9 cellular contexts compared by ENCODE assay signal in the genomic region with DNA sequence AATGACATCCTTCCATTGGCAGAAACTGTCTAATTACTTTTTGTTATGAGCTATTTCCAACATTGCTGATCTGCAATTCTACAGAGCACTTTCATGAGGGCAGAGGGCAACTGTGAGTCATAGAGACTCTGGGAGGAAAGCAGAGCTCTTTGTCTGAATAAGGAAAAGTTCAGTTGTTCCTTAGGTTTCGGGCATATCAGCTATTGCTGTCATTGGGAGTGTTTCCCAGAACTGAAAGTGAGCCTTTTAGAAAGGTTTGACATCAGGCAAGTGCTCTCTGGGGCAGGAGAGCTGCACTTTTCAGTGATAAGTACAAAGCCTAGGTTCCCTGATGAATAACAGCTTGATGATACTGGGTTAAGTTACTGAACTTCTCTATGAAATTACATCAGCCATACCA.
DNase-seq lines count a peak whose midpoint lies in the region; ATAC-seq and TF ChIP-seq lines count a peak whose summit lies in the region.
"Had no signal": no experiment of that assay in that cellular context is flagged by ENCODE, and none has a peak within 500 bp of the region (broad histone marks: within the 10 kb centered on the region; RNA-seq: fewer than 3 reads in every experiment).

No MANE protein-coding gene starts in this region.

- no peak for TF ChIP-seq EP300 in suprapubic skin (IDR thresholded peaks at IDR 0.05)

- TF ChIP-seq POLR2A in suprapubic skin (IDR thresholded peaks at IDR 0.05): no peak

- H3K9ac ChIP-seq in colonic mucosa (ENCODE audit: low read depth in 2 of 2, low read length in 2 of 2): no peak overlapping the region

- peak overlapping the region; percentile 87 for H3K27ac ChIP-seq in colonic mucosa
- peak overlapping the region; percentile 71 to 89 for H3K27ac ChIP-seq in left lung
- peak overlapping the region; percentile 12 for H3K27ac ChIP-seq in suprapubic skin

- peaks cover 2% of the 10 kb centered on the region for H3K9me3 Mint-ChIP-seq in activated CD4-positive, alpha-beta T cell treated with anti-CD3 and anti-CD28 coated beads, Interleukin-2, amount 10 ng/mL, durations not matched to agents 7 days and 5 days
- H3K9me3 Mint-ChIP-seq: stimulated activated naive CD8-positive, alpha-beta T cell treated with anti-CD3 and anti-CD28 coated beads, Interleukin-15, Interleukin-2, amounts not matched to agents 100 ng/mL and 50 ng/mL, for 24 hours had no signal

- no peak for TF ChIP-seq CTCF in colonic mucosa (IDR thresholded peaks at IDR 0.05)
- no peak for TF ChIP-seq CTCF in left lung (IDR thresholded peaks at IDR 0.05)
- TF ChIP-seq CTCF in suprapubic skin (IDR thresholded peaks at IDR 0.05): no peak

- no peak overlapping the region for H3K4me3 ChIP-seq in colonic mucosa
- H3K4me3 ChIP-seq in left lung: no peak overlapping the region
- H3K4me3 ChIP-seq in suprapubic skin: no peak overlapping the region

- DNase-seq in HT1080 (ENCODE audit: low read depth) (peak; percentile 85), colonic mucosa (peak; percentile 77), left lung (peak in 1 of 2 donors; percentile 46), suprapubic skin (ENCODE audit: low spot score in 2 of 2) (no peak), NCI-H1694 (lab: John Stamatoyannopoulos, UW) (no peak), NCI-H345 treated with DMSO at 0.1 percent for 48 hours (lab: John Stamatoyannopoulos, UW; ENCODE audit: unreplicated experiment) (no peak)
- no peak for DNase-seq in activated CD4-positive, alpha-beta T cell treated with anti-CD3 and anti-CD28 coated beads, Interleukin-2, amount 10 ng/mL, durations not matched to agents 7 days and 5 days

- ATAC-seq in left lung (peak; percentile 89), HG02973 (IDR thresholded peaks at IDR 0.05; ENCODE audit: unreplicated experiment) (no peak)

- no peaks in the 10 kb centered on the region for H3K27me3 Mint-ChIP-seq in activated CD4-positive, alpha-beta T cell treated with anti-CD3 and anti-CD28 coated beads, Interleukin-2, amount 10 ng/mL, durations not matched to agents 7 days and 5 days
- H3K27me3 Mint-ChIP-seq: stimulated activated naive CD8-positive, alpha-beta T cell treated with anti-CD3 and anti-CD28 coated beads, Interleukin-15, Interleukin-2, amounts not matched to agents 100 ng/mL and 50 ng/mL, for 24 hours had no signal

- H3K36me3 ChIP-seq in colonic mucosa (no peaks in the 10 kb centered on the region), left lung (no peaks in the 10 kb centered on the region), suprapubic skin (no peaks in the 10 kb centered on the region)

- H3K9me3 ChIP-seq in colonic mucosa: no peaks in the 10 kb centered on the region
- no peaks in the 10 kb centered on the region for H3K9me3 ChIP-seq in left lung
- no peaks in the 10 kb centered on the region for H3K9me3 ChIP-seq in suprapubic skin

- H3K4me1 ChIP-seq in colonic mucosa (peaks cover 10% of the 10 kb centered on the region), left lung (peaks cover 4 to 17% of the 10 kb centered on the region in 2 donors), suprapubic skin (peaks cover 20% of the 10 kb centered on the region)

- intact Hi-C loops in colonic mucosa (cut with DNase I): no loop called here
- intact Hi-C loops in left lung (cut with DNase I): no loop called here

- H3K36me3 Mint-ChIP-seq in activated CD4-positive, alpha-beta T cell treated with anti-CD3 and anti-CD28 coated beads, Interleukin-2, amount 10 ng/mL, durations not matched to agents 7 days and 5 days (ENCODE audit: low read depth): no peaks in the 10 kb centered on the region

- H3K27ac Mint-ChIP-seq in activated CD4-positive, alpha-beta T cell treated with anti-CD3 and anti-CD28 coated beads, Interleukin-2, amount 10 ng/mL, durations not matched to agents 7 days and 5 days: no peak overlapping the region
- H3K27ac Mint-ChIP-seq: stimulated activated naive CD8-positive, alpha-beta T cell treated with anti-CD3 and anti-CD28 coated beads, Interleukin-15, Interleukin-2, amounts not matched to agents 100 ng/mL and 50 ng/mL, for 24 hours had no signal

- no peaks in the 10 kb centered on the region for H3K4me1 Mint-ChIP-seq in activated CD4-positive, alpha-beta T cell treated with anti-CD3 and anti-CD28 coated beads, Interleukin-2, amount 10 ng/mL, durations not matched to agents 7 days and 5 days

- H3K4me3 Mint-ChIP-seq in activated CD4-positive, alpha-beta T cell treated with anti-CD3 and anti-CD28 coated beads, Interleukin-2, amount 10 ng/mL, durations not matched to agents 7 days and 5 days: no peak overlapping the region
- H3K4me3 Mint-ChIP-seq: stimulated activated naive CD8-positive, alpha-beta T cell treated with anti-CD3 and anti-CD28 coated beads, Interleukin-15, Interleukin-2, amounts not matched to agents 100 ng/mL and 50 ng/mL, for 24 hours had no signal

- POLR2A ChIA-PET in activated CD4-positive, alpha-beta T cell treated with anti-CD3 and anti-CD28 coated beads, Interleukin-2, amount 10 ng/mL, durations not matched to agents 7 days and 5 days (lab: Charles Lee): no interaction called here

- 50% methylated on average over 1 of the region's 1 CpG for WGBS in suprapubic skin

- H3K27me3 ChIP-seq in colonic mucosa (no peaks in the 10 kb centered on the region), left lung (no peaks in the 10 kb centered on the region), suprapubic skin (no peaks in the 10 kb centered on the region)

- CTCF ChIA-PET in activated CD4-positive, alpha-beta T cell treated with anti-CD3 and anti-CD28 coated beads, Interleukin-2, amount 10 ng/mL, durations not matched to agents 7 days and 5 days (lab: Charles Lee): no interaction called here

Comparison
In these comparisons a context has a peak if more than half of its experiments do, and no peak if none do; other contexts are left out.
1. DNase-seq: peak in HT1080 (single experiment) and colonic mucosa (single experiment); none in suprapubic skin (0 of 2), NCI-H1694 (single experiment), activated CD4-positive, alpha-beta T cell treated with anti-CD3 and anti-CD28 coated beads, Interleukin-2, amount 10 ng/mL, durations not matched to agents 7 days and 5 days (single experiment) and NCI-H345 treated with DMSO at 0.1 percent for 48 hours (single experiment).
2. H3K27ac ChIP-seq: peak in every context shown above with its lines; median percentile 87 in colonic mucosa; 80 in left lung; 12 in suprapubic skin.